ENCODE assay signal across 9 cellular contexts in the genomic region with DNA sequence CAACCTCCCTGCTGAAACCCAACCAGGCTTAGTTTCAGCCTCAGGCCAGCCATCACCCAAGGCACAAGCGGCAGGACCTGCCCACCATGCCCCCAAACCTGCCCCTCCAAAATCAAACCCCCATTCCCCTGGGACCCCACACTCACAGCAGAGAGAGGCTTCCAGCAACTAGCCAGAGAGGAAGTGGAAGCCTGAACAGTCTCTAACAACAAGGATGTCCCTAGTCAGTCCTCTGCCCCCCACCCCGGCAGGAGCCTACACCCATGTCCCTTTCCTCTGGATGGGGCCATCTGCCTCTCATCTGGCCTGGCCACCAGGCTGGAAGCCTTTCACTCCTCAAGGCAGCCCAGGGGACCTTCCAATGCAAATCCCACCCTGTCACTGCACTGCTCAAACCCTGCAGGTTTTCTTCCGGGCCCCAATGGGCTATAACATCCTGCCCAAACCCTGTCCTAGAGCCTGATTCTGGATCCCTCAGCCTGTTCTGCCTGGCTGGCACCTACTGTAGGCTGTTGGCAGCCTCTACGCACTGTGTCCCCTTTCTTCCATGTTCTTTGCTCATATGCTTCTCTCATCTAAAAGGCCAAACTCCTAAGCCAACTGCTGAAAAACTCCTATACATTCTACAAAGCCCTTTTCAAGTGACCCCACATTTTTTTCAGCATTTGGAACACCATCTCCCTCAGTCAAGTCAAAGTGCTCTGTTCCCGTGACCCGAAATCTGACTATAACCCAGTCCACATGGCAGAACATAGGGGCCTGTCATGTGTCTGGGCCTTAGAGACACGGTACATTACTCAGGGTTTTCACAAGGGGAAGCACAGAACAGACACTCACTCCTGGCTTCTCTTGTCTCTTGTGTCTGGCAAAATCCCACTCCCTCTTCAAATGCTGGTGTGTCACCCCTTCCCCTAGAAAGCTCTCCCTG.
A peak's percentile ranks its signal among the peaks of the same experiment; 100 is the strongest.
DNase-seq lines count a peak whose midpoint lies in the region; ATAC-seq and TF ChIP-seq lines count a peak whose summit lies in the region.
"Had no signal": no experiment of that assay in that cellular context is flagged by ENCODE, and none has a peak within 500 bp of the region (broad histone marks: within the 10 kb centered on the region; RNA-seq: fewer than 3 reads in every experiment).

No MANE protein-coding gene starts in this region.

- H3K9me2 ChIP-seq in PC-9 (ENCODE audit: insufficient read depth), result no peaks in the 10 kb centered on the region

- POLR2A ChIA-PET in PC-9 (lab: Charles Lee; ENCODE audit: unreplicated experiment), result no interaction called here

- no peaks in the 10 kb centered on the region for H3K9me3 ChIP-seq in BLaER1 treated with 17β-estradiol and CSF1 and Interleukin-3, amounts not matched to agents 10 nM and 100 nM (replicated peaks in 1 of 11)
- H3K9me3 ChIP-seq in adipocyte (ENCODE audit: control insufficient read depth, low read length), result no peaks in the 10 kb centered on the region
- H3K9me3 ChIP-seq in left ventricle myocardium inferior (replicated peaks), result no peaks in the 10 kb centered on the region
- no peaks in the 10 kb centered on the region for H3K9me3 ChIP-seq in prostate gland
- no peaks in the 10 kb centered on the region for H3K9me3 ChIP-seq in PC-9 (ENCODE audit: insufficient read depth, low read depth)

- no peak overlapping the region for H2AFZ ChIP-seq in PC-9

- DNase-seq in adipocyte (ENCODE audit: low read depth) (no peak), left ventricle myocardium inferior (no peak), prostate gland (ENCODE audit: low spot score) (no peak), middle frontal gyrus (ENCODE audit: extremely low spot score, low spot score) (no peak), GF-D8 (lab: John Stamatoyannopoulos, UW) (no peak), PC-9 (no peak)
- DNase-seq: NCI-H1417 had no signal

- peaks cover 21 to 45% (median 29%) of the 10 kb centered on the region in 10 experiments for H3K4me1 ChIP-seq in BLaER1 treated with 17β-estradiol and CSF1 and Interleukin-3, amounts not matched to agents 10 nM and 100 nM
- H3K4me1 ChIP-seq in adipocyte (ENCODE audit: control insufficient read depth, insufficient read depth, low read length), result peaks cover 35% of the 10 kb centered on the region
- peaks cover 98% of the 10 kb centered on the region for H3K4me1 ChIP-seq in left ventricle myocardium inferior
- peaks cover 11% of the 10 kb centered on the region for H3K4me1 ChIP-seq in prostate gland (replicated peaks)
- no peaks in the 10 kb centered on the region for H3K4me1 ChIP-seq in PC-9 (replicated peaks; ENCODE audit: insufficient read depth)

- H3K4me2 ChIP-seq in BLaER1 treated with 17β-estradiol and CSF1 and Interleukin-3, amounts not matched to agents 10 nM and 100 nM, result peak overlapping the region; percentile 57 to 94 (median 76)
- H3K4me2 ChIP-seq in PC-9, result no peak overlapping the region

- no peaks in the 10 kb centered on the region for H3K27me3 ChIP-seq in BLaER1 treated with 17β-estradiol and CSF1 and Interleukin-3, amounts not matched to agents 10 nM and 100 nM
- H3K27me3 ChIP-seq in adipocyte (replicated peaks; ENCODE audit: control insufficient read depth, insufficient read depth, low read length) (no peaks in the 10 kb centered on the region), left ventricle myocardium inferior (ENCODE audit: low read depth) (no peaks in the 10 kb centered on the region), prostate gland (replicated peaks; ENCODE audit: insufficient read depth) (no peaks in the 10 kb centered on the region), PC-9 (ENCODE audit: insufficient read depth, low read depth) (no peaks in the 10 kb centered on the region)

- peak overlapping the region in 10 of 11 experiments; percentile 7 to 77 (median 63); a peak in 18 of 22 replicates for H3K27ac ChIP-seq in BLaER1 treated with 17β-estradiol and CSF1 and Interleukin-3, amounts not matched to agents 10 nM and 100 nM
- peak overlapping the region; percentile 98 for H3K27ac ChIP-seq in left ventricle myocardium inferior (replicated peaks)
- H3K27ac ChIP-seq in prostate gland, result peak overlapping the region; percentile 40 to 70
- no peak overlapping the region for H3K27ac ChIP-seq in PC-9

- no peak for ATAC-seq in HG02678 (IDR thresholded peaks at IDR 0.05; ENCODE audit: unreplicated experiment)

- peaks cover 0 to 100% (median 13%) of the 10 kb centered on the region in 11 experiments; a peak in 10 of 22 replicates for H3K36me3 ChIP-seq in BLaER1 treated with 17β-estradiol and CSF1 and Interleukin-3, amounts not matched to agents 10 nM and 100 nM
- H3K36me3 ChIP-seq in adipocyte (ENCODE audit: control insufficient read depth, insufficient read depth, low read length, severe bottlenecking) (peaks cover 22% of the 10 kb centered on the region), left ventricle myocardium inferior (no peaks in the 10 kb centered on the region), prostate gland (no peaks in the 10 kb centered on the region), PC-9 (ENCODE audit: low read depth) (peaks cover 68% of the 10 kb centered on the region)

- H4K20me1 ChIP-seq in BLaER1 treated with 17β-estradiol and CSF1 and Interleukin-3, amounts not matched to agents 10 nM and 100 nM, result peaks cover 0 to 100% (median 0%) of the 10 kb centered on the region in 11 experiments; a peak in 6 of 22 replicates
- peaks cover 91% of the 10 kb centered on the region for H4K20me1 ChIP-seq in PC-9 (ENCODE audit: insufficient read depth)

- WGBS in prostate gland, result 63% methylated on average over 7 of the region's 7 CpGs

- intact Hi-C loops in left ventricle myocardium inferior (cut with micrococcal nuclease), result no loop called here
- intact Hi-C loops in prostate gland (cut with DNase I), result no loop called here
- intact Hi-C loops in PC-9 (cut with micrococcal nuclease; ENCODE audit: unreplicated experiment), result no loop called here

- peaks cover 4% of the 10 kb centered on the region; the same call in 1 of the 2 replicates for H3K79me2 ChIP-seq in PC-9 (ENCODE audit: low read depth)

- CTCF ChIA-PET in PC-9 (lab: Charles Lee), result no interaction called here

- no TSS peak for BruUV-seq in PC-9 (replicated peaks; lab: Mats Ljungman, UMichigan)

- TF ChIP-seq POLR2A in prostate gland (IDR thresholded peaks at IDR 0.05), result no peak

- TF ChIP-seq CTCF in left ventricle myocardium inferior (IDR thresholded peaks at IDR 0.05; ENCODE audit: borderline replicate concordance) (no peak), prostate gland (IDR thresholded peaks at IDR 0.05) (no peak), PC-9 (conservative IDR thresholded peaks at IDR 0.05) (no peak)

- H3F3A ChIP-seq in PC-9 (ENCODE audit: insufficient read depth, low read depth), result peaks cover 41% of the 10 kb centered on the region

- H3K4me3 ChIP-seq in BLaER1 treated with 17β-estradiol and CSF1 and Interleukin-3, amounts not matched to agents 10 nM and 100 nM, result peak overlapping the region in 6 of 10 experiments; percentile 11 to 61 (median 40); a peak in 7 of 20 replicates
- H3K4me3 ChIP-seq in adipocyte (ENCODE audit: low read length), result peak overlapping the region; percentile 55
- peak overlapping the region; percentile 65 for H3K4me3 ChIP-seq in left ventricle myocardium inferior
- peak overlapping the region in 1 of 2 donors; percentile 9 for H3K4me3 ChIP-seq in prostate gland
- H3K4me3 ChIP-seq in PC-9, result no peak overlapping the region

- H3K9ac ChIP-seq in BLaER1 treated with 17β-estradiol and CSF1 and Interleukin-3, amounts not matched to agents 10 nM and 100 nM, result peak overlapping the region; percentile 1 to 70 (median 54); a peak in 18 of 22 replicates
- H3K9ac ChIP-seq in adipocyte (ENCODE audit: low read length), result peak overlapping the region; percentile 60
